10 cellular contexts compared by ENCODE assay signal in the genomic region with DNA sequence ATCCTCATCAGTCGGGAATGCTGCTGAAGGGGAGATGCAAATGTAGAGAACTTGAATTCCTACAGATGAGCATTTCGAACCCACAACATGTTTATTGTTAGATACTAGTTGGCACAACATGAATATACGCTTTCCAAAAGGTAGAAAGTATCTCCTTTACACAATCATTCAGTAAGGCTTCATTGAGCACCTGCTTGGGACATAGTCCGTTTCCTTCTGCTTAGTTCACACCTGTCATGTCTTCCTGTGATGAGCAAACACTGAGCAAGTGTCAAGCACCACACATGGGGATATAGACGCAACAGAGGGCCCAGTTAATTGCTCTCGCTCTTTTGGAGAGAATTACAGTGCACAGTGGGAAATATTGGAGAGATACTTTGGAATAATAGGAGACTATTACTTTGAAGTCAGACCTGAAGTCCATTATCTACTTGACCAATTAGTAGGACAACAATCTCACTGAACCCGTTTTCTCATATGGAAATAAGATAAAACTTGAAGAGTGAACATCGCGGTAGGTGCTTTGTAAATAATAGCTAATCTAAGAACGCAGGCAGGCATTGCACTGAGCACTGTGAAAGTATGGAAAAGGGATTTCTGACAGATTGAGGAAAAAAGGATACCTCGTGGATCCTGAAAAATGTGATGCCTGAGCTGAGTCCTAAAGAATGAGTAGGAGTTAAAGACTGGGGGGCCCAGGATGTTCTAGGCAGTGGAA. TPM values are rescaled to one million over a fixed set of nuclear protein-coding genes. Genes with fewer than 3 reads are reported as not detected.
A peak's percentile ranks its signal among the peaks of the same experiment; 100 is the strongest.
DNase-seq lines count a peak whose midpoint lies in the region; ATAC-seq and TF ChIP-seq lines count a peak whose summit lies in the region.
"Had no signal": no experiment of that assay in that cellular context is flagged by ENCODE, and none has a peak within 500 bp of the region (broad histone marks: within the 10 kb centered on the region; RNA-seq: fewer than 3 reads in every experiment).

No MANE protein-coding gene starts in this region.

- intact Hi-C loops in psoas muscle (cut with DNase I): loop anchor here (10.0 kb wide), 2 partner anchors 280 to 1020 kb away; a partner anchor contains a TSS

- H3K4me1 ChIP-seq in psoas muscle: peaks cover 31% of the 10 kb centered on the region

- CTCF ChIA-PET in HEK293T (lab: Yijun Ruan, JAX): no interaction called here

- no peak overlapping the region for H3K27ac ChIP-seq in psoas muscle

- POLR2A ChIA-PET in HEK293T (lab: Yijun Ruan, JAX): interaction anchor here (1.5 kb wide), 1 partner anchor 131 kb away, joined by 4 read pairs; a partner anchor contains a TSS

- H3K36me3 ChIP-seq in psoas muscle (ENCODE audit: insufficient read depth in 1 of 2, low read depth in 1 of 2): peaks cover 0 to 14% of the 10 kb centered on the region in 2 donors

- peak; percentile 25 for DNase-seq in ELR (ENCODE audit: low read depth)
- DNase-seq in NCI-H345 treated with DMSO at 0.1 percent for 48 hours (lab: John Stamatoyannopoulos, UW; ENCODE audit: unreplicated experiment): peak; percentile 94
- no peak for DNase-seq in epithelial cell of proximal tubule (ENCODE audit: low read depth)
- no peak for DNase-seq in psoas muscle
- no peak for DNase-seq in HEK293T (ENCODE audit: extremely low spot score)
- DNase-seq in stimulated activated naive CD4-positive, alpha-beta T cell (lab: John Stamatoyannopoulos, UW): no peak
- DNase-seq in hippocampal formation (lab: John Stamatoyannopoulos, UW): no peak
- DNase-seq in OCI-M1 (lab: John Stamatoyannopoulos, UW): no peak
- DNase-seq: activated naive CD4-positive, alpha-beta T cell; naive B cell had no signal

- ATAC-seq in psoas muscle: no peak

- WGBS in psoas muscle, 3 donors: 69 to 75% (median 70%) methylated on average over 11 of the region's 11 CpGs

- no peaks in the 10 kb centered on the region for H3K27me3 ChIP-seq in psoas muscle (ENCODE audit: insufficient read depth in 3 of 3, low read length in 2 of 3)

- TF ChIP-seq CTCF in epithelial cell of proximal tubule (conservative IDR thresholded peaks at IDR 0.05; ENCODE audit: low read depth, low read length): no peak
- TF ChIP-seq CTCF in psoas muscle (IDR thresholded peaks at IDR 0.05): no peak

- H3K4me3 ChIP-seq in epithelial cell of proximal tubule (ENCODE audit: low read depth, low read length) (peak overlapping the region; percentile 90), psoas muscle (peak overlapping the region; percentile 89)

- no peaks in the 10 kb centered on the region for H3K9me3 ChIP-seq in psoas muscle

TF ChIP-seq in HEK293T, 16 proteins besides CTCF, POLR2A, EP300 and RAD21:
- no peak for TF ChIP-seq FOXK2 (IDR thresholded peaks at IDR 0.05)
- no peak for TF ChIP-seq SUZ12 (IDR thresholded peaks at IDR 0.05)
- no peak for TF ChIP-seq FOXA1 (IDR thresholded peaks at IDR 0.05)
- TF ChIP-seq ARNT (IDR thresholded peaks at IDR 0.05): no peak
- TF ChIP-seq TARDBP (IDR thresholded peaks at IDR 0.05): no peak
- no peak for TF ChIP-seq LEF1 (IDR thresholded peaks at IDR 0.05; ENCODE audit: borderline replicate concordance)
- TF ChIP-seq BHLHE40 (IDR thresholded peaks at IDR 0.05; ENCODE audit: borderline replicate concordance): no peak
- no peak for TF ChIP-seq CTBP1 (IDR thresholded peaks at IDR 0.05; ENCODE audit: borderline replicate concordance)
- TF ChIP-seq, protein P1, sequence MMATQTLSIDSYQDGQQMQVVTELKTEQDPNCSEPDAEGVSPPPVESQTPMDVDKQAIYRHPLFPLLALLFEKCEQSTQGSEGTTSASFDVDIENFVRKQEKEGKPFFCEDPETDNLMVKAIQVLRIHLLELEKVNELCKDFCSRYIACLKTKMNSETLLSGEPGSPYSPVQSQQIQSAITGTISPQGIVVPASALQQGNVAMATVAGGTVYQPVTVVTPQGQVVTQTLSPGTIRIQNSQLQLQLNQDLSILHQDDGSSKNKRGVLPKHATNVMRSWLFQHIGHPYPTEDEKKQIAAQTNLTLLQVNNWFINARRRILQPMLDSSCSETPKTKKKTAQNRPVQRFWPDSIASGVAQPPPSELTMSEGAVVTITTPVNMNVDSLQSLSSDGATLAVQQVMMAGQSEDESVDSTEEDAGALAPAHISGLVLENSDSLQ (IDR thresholded peaks at IDR 0.05): no peak

RNA-seq across cellular contexts. Expression of a gene that starts 1.2 kb away (rescaled TPM):
- total RNA-seq in epithelial cell of proximal tubule (66.3 and 91.2 TPM in 2 replicates), psoas muscle (10 to 100 TPM; 14.4 to 21.8 (median 17.8) TPM)
- 10 to 100 TPM; 11.3 to 21.7 (median 19.3) TPM for polyA plus RNA-seq in psoas muscle

RNA-seq across cellular contexts. Expression of a gene that starts 1.3 kb away (rescaled TPM):
- total RNA-seq in epithelial cell of proximal tubule: 62.6 and 73.8 TPM in 2 replicates
- total RNA-seq in psoas muscle: 100 to 1,000 TPM in 1 of 4 donors, 10 to 100 TPM in 3; 47.5 to 138 (median 69.2) TPM
- polyA plus RNA-seq in psoas muscle: 100 to 1,000 TPM in 1 of 3 donors, 10 to 100 TPM in 2; 74.1 to 116 (median 94.9) TPM

RNA-seq across cellular contexts. Expression of a gene that starts 49.7 kb away (rescaled TPM):
- total RNA-seq in epithelial cell of proximal tubule: 83.4 and 92.1 TPM in 2 replicates
- total RNA-seq in psoas muscle: 10 to 100 TPM; 46.4 to 60.2 (median 50.9) TPM
- polyA plus RNA-seq in psoas muscle: 10 to 100 TPM; 30.1 to 63.0 (median 31.6) TPM

Comparison
In these comparisons a context has a peak if more than half of its experiments do, and no peak if none do; other contexts are left out.
1. DNase-seq: peak in ELR (single experiment) and NCI-H345 treated with DMSO at 0.1 percent for 48 hours (single experiment); none in epithelial cell of proximal tubule (single experiment), psoas muscle (0 of 2), HEK293T (single experiment), stimulated activated naive CD4-positive, alpha-beta T cell (0 of 6), hippocampal formation (0 of 2) and OCI-M1 (single experiment).